13 cellular contexts compared by ENCODE assay signal in the genomic region with DNA sequence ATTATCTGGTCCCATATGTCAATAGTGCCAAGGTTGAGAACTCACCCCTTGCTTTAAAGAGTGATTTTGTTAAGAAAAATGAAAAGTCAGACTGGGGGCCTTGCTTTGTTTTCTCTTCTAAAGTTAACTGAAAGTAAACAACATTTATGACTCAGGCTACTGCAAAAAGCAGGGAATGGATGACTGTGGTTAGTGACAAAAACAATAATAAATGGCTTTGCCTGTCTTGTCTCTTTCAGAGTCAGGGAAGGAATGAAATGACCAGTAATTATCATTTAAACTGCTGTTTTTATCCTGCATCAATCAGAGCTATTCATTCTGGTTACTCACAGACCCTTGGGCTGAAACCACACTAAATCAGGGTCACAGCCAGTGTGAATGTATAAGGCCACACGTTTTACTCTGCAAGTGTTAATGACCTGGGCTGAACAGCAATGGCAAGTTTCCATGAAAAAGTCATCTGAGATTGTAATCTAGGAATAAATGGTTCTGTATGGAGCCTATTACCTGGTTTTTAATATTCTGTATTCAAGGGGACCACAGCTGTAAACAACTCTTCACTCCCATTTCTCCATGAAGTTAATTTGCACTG.
A peak's percentile ranks its signal among the peaks of the same experiment; 100 is the strongest.
DNase-seq lines count a peak whose midpoint lies in the region; ATAC-seq and TF ChIP-seq lines count a peak whose summit lies in the region.
"Had no signal": no experiment of that assay in that cellular context is flagged by ENCODE, and none has a peak within 500 bp of the region (broad histone marks: within the 10 kb centered on the region; RNA-seq: fewer than 3 reads in every experiment).

No MANE protein-coding gene starts in this region.

- H3K4me1 Mint-ChIP-seq in chondrocyte (ENCODE audit: low read depth) = peaks cover 34% of the 10 kb centered on the region
- H3K4me1 Mint-ChIP-seq in nephron = peaks cover 44% of the 10 kb centered on the region
- H3K4me1 Mint-ChIP-seq: activated CD4-positive, alpha-beta T cell treated with anti-CD3 and anti-CD28 coated beads for 36 hours; CD8-positive, alpha-beta memory T cell had no signal

- DNase-seq in ELR (ENCODE audit: low read depth) (peak; percentile 78), NCI-H2227 treated with DMSO at 0.1 percent for 48 hours (lab: John Stamatoyannopoulos, UW) (peak; percentile 46), chondrocyte (ENCODE audit: low spot score) (no peak), NAMALWA (ENCODE audit: low spot score) (no peak)
- no peak for DNase-seq in activated naive CD4-positive, alpha-beta T cell (lab: John Stamatoyannopoulos, UW)
- DNase-seq: activated CD4-positive, alpha-beta T cell treated with anti-CD3 and anti-CD28 coated beads for 36 hours; CD8-positive, alpha-beta memory T cell; heart left ventricle; NCI-H2107; SHP77 had no signal

- H3K4me3 Mint-ChIP-seq in chondrocyte (ENCODE audit: unreplicated experiment) (no peak overlapping the region), nephron (no peak overlapping the region)
- H3K4me3 Mint-ChIP-seq: activated CD4-positive, alpha-beta T cell treated with anti-CD3 and anti-CD28 coated beads for 36 hours; CD8-positive, alpha-beta memory T cell had no signal

- ATAC-seq in GM18867 (IDR thresholded peaks at IDR 0.05; ENCODE audit: unreplicated experiment) (no peak), esophagus mucosa (no peak)
- ATAC-seq: activated CD4-positive, alpha-beta T cell treated with anti-CD3 and anti-CD28 coated beads for 36 hours; heart left ventricle had no signal

- H3K27ac Mint-ChIP-seq in chondrocyte (ENCODE audit: unreplicated experiment) (peak overlapping the region; percentile 45), nephron (peak overlapping the region in 2 of 3 experiments; percentile 3 to 81)
- H3K27ac Mint-ChIP-seq: activated CD4-positive, alpha-beta T cell treated with anti-CD3 and anti-CD28 coated beads for 36 hours; CD8-positive, alpha-beta memory T cell had no signal

- H3K9me3 Mint-ChIP-seq in chondrocyte (ENCODE audit: low read depth) (no peaks in the 10 kb centered on the region), nephron (no peaks in the 10 kb centered on the region)

- H3K27me3 Mint-ChIP-seq in chondrocyte (ENCODE audit: low read depth) (no peaks in the 10 kb centered on the region), nephron (ENCODE audit: low read depth) (no peaks in the 10 kb centered on the region)

- no peak for TF ChIP-seq CTCF in chondrocyte (IDR thresholded peaks at IDR 0.05)
- TF ChIP-seq CTCF in nephron (IDR thresholded peaks at IDR 0.05; ENCODE audit: unreplicated experiment in 3 of 3) = no peak

- peaks cover 4% of the 10 kb centered on the region for H3K36me3 Mint-ChIP-seq in chondrocyte (ENCODE audit: low read depth)
- H3K36me3 Mint-ChIP-seq in nephron (ENCODE audit: low read depth) = peaks cover 62% of the 10 kb centered on the region

Comparison
In these comparisons a context has a peak if more than half of its experiments do, and no peak if none do; other contexts are left out.
1. DNase-seq: peak in ELR (single experiment) and NCI-H2227 treated with DMSO at 0.1 percent for 48 hours (single experiment); none in chondrocyte (single experiment), activated naive CD4-positive, alpha-beta T cell (0 of 4) and NAMALWA (single experiment).